9 cellular contexts compared by ENCODE assay signal in genomic region chr1:156813298-156813697, GRCh38. TPM values are rescaled to one million over a fixed set of nuclear protein-coding genes. Genes with fewer than 3 reads are reported as not detected.
DNase-seq lines count a peak whose midpoint lies in the region; ATAC-seq and TF ChIP-seq lines count a peak whose summit lies in the region.
"Had no signal": no experiment of that assay in that cellular context is flagged by ENCODE, and none has a peak within 500 bp of the region (broad histone marks: within the 10 kb centered on the region; RNA-seq: fewer than 3 reads in every experiment).

No MANE protein-coding gene starts in this region.

- peak overlapping the region; percentile 91 for H3K27ac ChIP-seq in CD8-positive, alpha-beta T cell (ENCODE audit: low read depth, low read length)
- H3K27ac ChIP-seq in Peyer's patch = peak overlapping the region in 3 of 4 donors; percentile 73 to 93 (median 84)
- no peak overlapping the region for H3K27ac ChIP-seq in endodermal cell (ENCODE audit: low read depth, low read length)
- H3K27ac ChIP-seq in osteoblast (ENCODE audit: low read depth, low read length) = peak overlapping the region; percentile 39

- H3K27ac Mint-ChIP-seq in CD8-positive, alpha-beta T cell = peak overlapping the region; percentile 99
- H3K27ac Mint-ChIP-seq in endodermal cell = peak overlapping the region; percentile 18

- TF ChIP-seq CTCF in CD8-positive, alpha-beta T cell (IDR thresholded peaks at IDR 0.05) = no peak
- TF ChIP-seq CTCF in Peyer's patch (IDR thresholded peaks at IDR 0.05) = no peak
- no peak for TF ChIP-seq CTCF in endodermal cell (conservative IDR thresholded peaks at IDR 0.05)
- TF ChIP-seq CTCF in osteoblast (IDR thresholded peaks at IDR 0.05; ENCODE audit: extremely low read depth, low read depth, low read length) = no peak

- TF ChIP-seq POLR2A in Peyer's patch (IDR thresholded peaks at IDR 0.05) = no peak

- peaks cover 53% of the 10 kb centered on the region for H3K4me1 ChIP-seq in CD8-positive, alpha-beta T cell (ENCODE audit: insufficient read depth, low read length)
- H3K4me1 ChIP-seq in Peyer's patch (peaks cover 0 to 23% (median 3%) of the 10 kb centered on the region in 4 donors), endodermal cell (ENCODE audit: control insufficient read depth, insufficient read depth, low read length) (no peaks in the 10 kb centered on the region), osteoblast (ENCODE audit: insufficient read depth, low read length) (peaks cover 35% of the 10 kb centered on the region)

- H3K4me3 ChIP-seq in CD8-positive, alpha-beta T cell (ENCODE audit: low read depth, low read length) = peak overlapping the region; percentile 75
- H3K4me3 ChIP-seq in Peyer's patch (peak overlapping the region; percentile 48 to 54 (median 52)), endodermal cell (ENCODE audit: low read length) (peak overlapping the region; percentile 69), osteoblast (ENCODE audit: insufficient read depth, low read length) (peak overlapping the region; percentile 73)

- intact Hi-C loops in CD8-positive, alpha-beta T cell (cut with DNase I, micrococcal nuclease) = loop anchor here in 1 of 2 experiments (2.0 kb wide), 1 partner anchor 14 kb away; no protein-coding TSS in a partner anchor

- DNase-seq in CD8-positive, alpha-beta T cell = no peak
- DNase-seq in Peyer's patch (no peak), endodermal cell (no peak), osteoblast (ENCODE audit: insufficient read length, low spot score, missing footprints) (no peak), GM19240 (ENCODE audit: insufficient read length, low spot score) (no peak), NOMO-1 (lab: John Stamatoyannopoulos, UW; ENCODE audit: unreplicated experiment in 2 of 2) (no peak)

- H4K20me1 ChIP-seq in osteoblast (ENCODE audit: insufficient read depth, low read length) = no peaks in the 10 kb centered on the region

- H2AFZ ChIP-seq in osteoblast (ENCODE audit: low read length) = peak overlapping the region; percentile 85

- H3K4me2 ChIP-seq in osteoblast (ENCODE audit: insufficient read depth, low read length) = peak overlapping the region; percentile 90

- 66 to 68% methylated on average over 5 to 10 of the region's 10 CpGs for WGBS in endodermal cell (ENCODE audit: insufficient coverage in 1 of 2, insufficient read length in 1 of 2), 2 experiments

- CTCF ChIA-PET in CD8-positive, alpha-beta T cell (lab: Charles Lee) = interaction anchor here (0.9 to 8.0 kb wide), 8 partner anchors 9 to 70 kb away, joined by 3 to 54 read pairs (median 4); partner anchors contain the start of gene NTRK1

- peak overlapping the region; percentile 84 for H3K4me3 Mint-ChIP-seq in CD8-positive, alpha-beta T cell
- H3K4me3 Mint-ChIP-seq in endodermal cell = peak overlapping the region; percentile 45

- no peaks in the 10 kb centered on the region for H3K27me3 ChIP-seq in CD8-positive, alpha-beta T cell (ENCODE audit: insufficient read depth, low read length)
- H3K27me3 ChIP-seq in Peyer's patch (no peaks in the 10 kb centered on the region), endodermal cell (ENCODE audit: control insufficient read depth, insufficient read depth, low read length, poor library complexity, severe bottlenecking) (peaks cover 30% of the 10 kb centered on the region), osteoblast (ENCODE audit: insufficient read depth, low read length) (no peaks in the 10 kb centered on the region)

- H3K4me1 Mint-ChIP-seq in CD8-positive, alpha-beta T cell (ENCODE audit: low read depth) = peaks cover 71% of the 10 kb centered on the region
- H3K4me1 Mint-ChIP-seq in endodermal cell = peaks cover 11% of the 10 kb centered on the region

- H3K79me2 ChIP-seq in osteoblast (ENCODE audit: insufficient read depth, low read length) = no peaks in the 10 kb centered on the region

- POLR2A ChIA-PET in CD8-positive, alpha-beta T cell (lab: Charles Lee) = interaction anchor here (1.2 to 4.5 kb wide), 3 partner anchors 22 to 47 kb away, joined by 3 to 22 read pairs (median 3); partner anchors contain the start of gene NTRK1

- no peaks in the 10 kb centered on the region for H3K27me3 Mint-ChIP-seq in CD8-positive, alpha-beta T cell (ENCODE audit: low read depth)
- H3K27me3 Mint-ChIP-seq in endodermal cell (ENCODE audit: insufficient read depth) = peaks cover 60% of the 10 kb centered on the region

- no peak for ATAC-seq in CD8-positive, alpha-beta T cell
- ATAC-seq in HG03196 (IDR thresholded peaks at IDR 0.05; ENCODE audit: unreplicated experiment) (no peak), GM19023 (IDR thresholded peaks at IDR 0.05; ENCODE audit: unreplicated experiment) (no peak)

- H3K9ac ChIP-seq in endodermal cell (ENCODE audit: extremely low read depth, low read length, poor library complexity, severe bottlenecking) = peak overlapping the region; percentile 15

- H3K36me3 Mint-ChIP-seq in CD8-positive, alpha-beta T cell = peaks cover 46% of the 10 kb centered on the region
- H3K36me3 Mint-ChIP-seq in endodermal cell (ENCODE audit: low read depth) = no peaks in the 10 kb centered on the region

- H3K9me3 ChIP-seq in CD8-positive, alpha-beta T cell (ENCODE audit: low read length) = no peaks in the 10 kb centered on the region
- H3K9me3 ChIP-seq in Peyer's patch (no peaks in the 10 kb centered on the region), endodermal cell (ENCODE audit: control insufficient read depth, low read length) (no peaks in the 10 kb centered on the region), osteoblast (ENCODE audit: low read depth, low read length) (no peaks in the 10 kb centered on the region)

- H3K9me3 Mint-ChIP-seq in CD8-positive, alpha-beta T cell = no peaks in the 10 kb centered on the region
- H3K9me3 Mint-ChIP-seq in endodermal cell = no peaks in the 10 kb centered on the region

- peaks cover 18% of the 10 kb centered on the region for H3K36me3 ChIP-seq in CD8-positive, alpha-beta T cell (ENCODE audit: insufficient read depth, low read length)
- no peaks in the 10 kb centered on the region for H3K36me3 ChIP-seq in Peyer's patch
- no peaks in the 10 kb centered on the region for H3K36me3 ChIP-seq in endodermal cell (ENCODE audit: control insufficient read depth, insufficient read depth, low read length)
- H3K36me3 ChIP-seq in osteoblast (ENCODE audit: insufficient read depth, low read length) = no peaks in the 10 kb centered on the region

RNA-seq across cellular contexts. Expression of gene SH2D2A, which starts 3.4 kb away (rescaled TPM):
- 10 to 100 TPM; 85.6 to 86.3 TPM for total RNA-seq in CD8-positive, alpha-beta T cell
- 10 to 100 TPM in 1 of 4 donors, 1 to 10 TPM in 2, not detected in 1; 2.7 to 13.5 (median 6.5) TPM for total RNA-seq in Peyer's patch
- 1 to 10 TPM; 2.4 to 7.7 TPM for total RNA-seq in endodermal cell
- 3.0 TPM for polyA plus RNA-seq in endodermal cell (2013, experiment 1 of 2)
- 1.9 TPM for polyA plus RNA-seq in endodermal cell (2013, experiment 2 of 2)
- 0.29 and 0.36 TPM in 2 replicates for total RNA-seq in osteoblast

RNA-seq across cellular contexts. Expression of gene INSRR, which starts 45.6 kb away (rescaled TPM):
- under 1 TPM; 0.05 to 0.08 TPM for total RNA-seq in CD8-positive, alpha-beta T cell
- not detected for total RNA-seq in Peyer's patch
- under 1 TPM; 0.07 to 0.09 TPM for total RNA-seq in endodermal cell
- polyA plus RNA-seq in endodermal cell (2013, experiment 1 of 2) = 0.11 TPM
- 0.08 TPM for polyA plus RNA-seq in endodermal cell (2013, experiment 2 of 2)
- total RNA-seq in osteoblast = 0.29 and 0.36 TPM in 2 replicates
- total RNA-seq: subcutaneous adipose tissue had no signal

RNA-seq across cellular contexts. Expression of gene PRCC, which starts 46.0 kb away (rescaled TPM):
- total RNA-seq in CD8-positive, alpha-beta T cell = 10 to 100 TPM; 55.6 to 58.4 TPM
- total RNA-seq in Peyer's patch = 100 to 1,000 TPM in 1 of 4 donors, 10 to 100 TPM in 3; 43.3 to 114 (median 46.3) TPM
- 100 to 1,000 TPM; 108 to 111 TPM for total RNA-seq in endodermal cell
- polyA plus RNA-seq in endodermal cell (2013, experiment 1 of 2) = 81.7 TPM
- 91.9 TPM for polyA plus RNA-seq in endodermal cell (2013, experiment 2 of 2)
- 18.0 and 22.8 TPM in 2 replicates for total RNA-seq in osteoblast

RNA-seq across cellular contexts. Expression of gene NTRK1, which starts 47.4 kb away (rescaled TPM):
- total RNA-seq in CD8-positive, alpha-beta T cell = 1 to 10 TPM; 1.5 to 1.7 TPM
- total RNA-seq in Peyer's patch = under 1 TPM in 1 of 4 donors, not detected in 3; 0.57 TPM
- total RNA-seq in endodermal cell = under 1 TPM; 0.44 to 0.82 TPM
- 3.1 TPM for polyA plus RNA-seq in endodermal cell (2013, experiment 1 of 2)
- polyA plus RNA-seq in endodermal cell (2013, experiment 2 of 2) = 2.0 TPM
- 0.36 and 0.88 TPM in 2 replicates for total RNA-seq in osteoblast

Comparison
In these comparisons a context has a peak if more than half of its experiments do, and no peak if none do; other contexts are left out.
1. RNA of gene SH2D2A, which starts 3.4 kb away (total RNA-seq): 85.6 to 86.3 TPM in CD8-positive, alpha-beta T cell; 2.4 to 7.7 TPM in endodermal cell, 2.7 to 13.5 TPM in Peyer's patch and 0.29 to 0.36 TPM in osteoblast; every median in the first group is over 4 times any median in the second.
2. Peak in every context shown above with its lines, with median percentiles within 50 percentile points of each other: H3K4me3 ChIP-seq.